In genomic region chr1:212977781-212978645, GRCh38 we compare ENCODE assay signal across 1 cellular context.
A peak's percentile ranks its signal among the peaks of the same experiment; 100 is the strongest.
TF ChIP-seq lines count a peak whose summit lies in the region.

No MANE protein-coding gene starts in this region.

TF ChIP-seq in H1, 55 proteins besides CTCF, POLR2A, EP300 and RAD21:
- TF ChIP-seq NANOG (IDR thresholded peaks at IDR 0.05; ENCODE audit: insufficient read depth, low read depth, low read length, poor library complexity, severe bottlenecking) (no peak), JUND (IDR thresholded peaks at IDR 0.05; ENCODE audit: low read length) (no peak), BRCA1 (IDR thresholded peaks at IDR 0.05; ENCODE audit: low read depth, low read length) (no peak), CEBPB (IDR thresholded peaks at IDR 0.05; ENCODE audit: low read depth, low read length) (no peak), POLR2AphosphoS5 (IDR thresholded peaks at IDR 0.05; ENCODE audit: low read depth, low read length) (peak; percentile 22; the same call in 1 of the 2 replicates), EGR1 (IDR thresholded peaks at IDR 0.05; ENCODE audit: borderline replicate concordance, low read depth, low read length) (no peak)
